15 cellular contexts compared by ENCODE assay signal in genomic region chr2:240138275-240138984, GRCh38. TPM values are rescaled to one million over a fixed set of nuclear protein-coding genes. Genes with fewer than 3 reads are reported as not detected.
DNase-seq lines count a peak whose midpoint lies in the region; ATAC-seq and TF ChIP-seq lines count a peak whose summit lies in the region.
"Had no signal": no experiment of that assay in that cellular context is flagged by ENCODE, and none has a peak within 500 bp of the region (broad histone marks: within the 10 kb centered on the region; RNA-seq: fewer than 3 reads in every experiment).

No MANE protein-coding gene starts in this region.

- H3K23ac ChIP-seq in trophoblast cell (ENCODE audit: low read length) = no peak overlapping the region

- H3K79me2 ChIP-seq in trophoblast cell (ENCODE audit: control insufficient read depth, insufficient read depth, low read length, poor library complexity) = peaks cover 10% of the 10 kb centered on the region

- peaks cover 7% of the 10 kb centered on the region for H3K79me1 ChIP-seq in trophoblast cell (ENCODE audit: low read length)

- no peaks in the 10 kb centered on the region for H3K9me3 ChIP-seq in MG63
- peaks cover 3% of the 10 kb centered on the region for H3K9me3 ChIP-seq in trophoblast cell (ENCODE audit: insufficient read depth, low read depth, low read length)
- H3K9me3 ChIP-seq: neutrophil, Peyer's patch had no signal

- H3K27me3 ChIP-seq in MG63 (no peaks in the 10 kb centered on the region), trophoblast cell (ENCODE audit: insufficient read depth, low read length) (no peaks in the 10 kb centered on the region)
- H3K27me3 ChIP-seq: Peyer's patch had no signal

- no peak overlapping the region for H2AFZ ChIP-seq in trophoblast cell (ENCODE audit: insufficient read depth, low read length, poor library complexity)

- peaks cover 12 to 14% of the 10 kb centered on the region in 2 experiments for H3K4me1 ChIP-seq in trophoblast cell (ENCODE audit: control insufficient read depth in 1 of 2, insufficient read depth in 2 of 2, low read length in 2 of 2)

- H3K4ac ChIP-seq in trophoblast cell (ENCODE audit: low read depth, low read length) = no peak overlapping the region

- ATAC-seq in HG02973 (IDR thresholded peaks at IDR 0.05; ENCODE audit: unreplicated experiment) (no peak), HG02981 (IDR thresholded peaks at IDR 0.05; ENCODE audit: unreplicated experiment) (no peak)

- no peak overlapping the region for H2AK5ac ChIP-seq in trophoblast cell (ENCODE audit: low read length)

- H3K18ac ChIP-seq in trophoblast cell (ENCODE audit: low read length) = no peak overlapping the region

- peak; percentile 57 for DNase-seq in activated effector memory CD4-positive, alpha-beta T cell treated with anti-CD3 and anti-CD28 coated beads, Interleukin-2, amount 50 U/mL, for 16 hours
- no peak for DNase-seq in activated effector memory CD4-positive, alpha-beta T cell treated with Interleukin-2 at 50 U/mL for 16 hours
- DNase-seq in MG63 = peak; percentile 63
- peak; percentile 8 for DNase-seq in fibroblast of the aortic adventitia (ENCODE audit: low read depth)
- DNase-seq in stimulated activated CD8-positive, alpha-beta memory T cell treated with anti-CD3 and anti-CD28 coated beads, Interleukin-4, amount 100 ng/mL, for 48 hours = peak; percentile 19
- DNase-seq in trophoblast cell = no peak
- DNase-seq: activated CD4-positive, alpha-beta T cell treated with anti-CD3 and anti-CD28 coated beads, Interleukin-2, amount 10 ng/mL, durations not matched to agents 7 days and 5 days; caudate nucleus; NCI-H1436; NCI-H524 had no signal

- H3K14ac ChIP-seq in trophoblast cell (ENCODE audit: low read length) = no peak overlapping the region

- peaks cover 2% of the 10 kb centered on the region for H3K36me3 ChIP-seq in MG63
- H3K36me3 ChIP-seq in trophoblast cell (ENCODE audit: control insufficient read depth in 1 of 2, insufficient read depth in 2 of 2, low read length in 2 of 2) = peaks cover 4 to 5% of the 10 kb centered on the region in 2 experiments

- no peak overlapping the region for H3K4me2 ChIP-seq in trophoblast cell (ENCODE audit: low read length)

- H2BK5ac ChIP-seq in trophoblast cell (ENCODE audit: low read depth, low read length, poor library complexity) = no peak overlapping the region

- no CpG with 5 or more reads among the region's 9 CpGs for WGBS in trophoblast cell (ENCODE audit: extremely low coverage, insufficient coverage, insufficient read length)

- no peak overlapping the region for H3K9ac ChIP-seq in trophoblast cell (ENCODE audit: low read length)

- H2BK12ac ChIP-seq in trophoblast cell (ENCODE audit: low read length) = no peak overlapping the region

- H4K91ac ChIP-seq in trophoblast cell (ENCODE audit: low read depth, low read length) = no peak overlapping the region

- H4K8ac ChIP-seq in trophoblast cell (ENCODE audit: low read depth, low read length) = no peak overlapping the region

- H3K4me3 ChIP-seq in MG63 (no peak overlapping the region), fibroblast of the aortic adventitia (ENCODE audit: low read depth, low read length) (no peak overlapping the region), trophoblast cell (ENCODE audit: low read depth, low read length) (no peak overlapping the region)
- H3K4me3 ChIP-seq: Peyer's patch, skin epidermis had no signal

- no peak overlapping the region for H2BK120ac ChIP-seq in trophoblast cell (ENCODE audit: insufficient read depth, low read length, poor library complexity)

- H3K27ac ChIP-seq in trophoblast cell (ENCODE audit: low read depth, low read length) = no peak overlapping the region
- H3K27ac ChIP-seq: neutrophil, Peyer's patch, skin epidermis had no signal

- TF ChIP-seq CTCF in fibroblast of the aortic adventitia (IDR thresholded peaks at IDR 0.05; ENCODE audit: insufficient read depth, low read length) = no peak

- no peak overlapping the region for H4K12ac ChIP-seq in trophoblast cell (ENCODE audit: low read depth, low read length)

RNA-seq across cellular contexts. Expression of gene OTOS, which starts 2.0 kb away (rescaled TPM):
- not detected in 2 replicates for total RNA-seq in MG63 (2014; rRNA removed; shearing (Covaris generic); ENCODE audit: low replicate concordance)
- not detected in 2 replicates for total RNA-seq in fibroblast of the aortic adventitia (ENCODE audit: low replicate concordance)
- not detected in 2 replicates for polyA plus RNA-seq in trophoblast cell (2013)
- total RNA-seq: activated CD4-positive, alpha-beta T cell treated with anti-CD3 and anti-CD28 coated beads, Interleukin-2, amount 10 ng/mL, durations not matched to agents 7 days and 5 days; Peyer's patch had no signal

RNA-seq across cellular contexts. Expression of gene COPS9, which starts 2.3 kb away (rescaled TPM):
- 141 and 491 TPM in 2 replicates for total RNA-seq in MG63 (2014; rRNA removed; shearing (Covaris generic); ENCODE audit: low replicate concordance)
- 37.6 and 73.0 TPM in 2 replicates for total RNA-seq in fibroblast of the aortic adventitia (ENCODE audit: low replicate concordance)
- polyA plus RNA-seq in trophoblast cell (2013) = 226 and 232 TPM in 2 replicates

Comparison
In these comparisons a context has a peak if more than half of its experiments do, and no peak if none do; other contexts are left out.
1. DNase-seq: peak in activated effector memory CD4-positive, alpha-beta T cell treated with anti-CD3 and anti-CD28 coated beads, Interleukin-2, amount 50 U/mL, for 16 hours (single experiment), MG63 (single experiment), fibroblast of the aortic adventitia (single experiment) and stimulated activated CD8-positive, alpha-beta memory T cell treated with anti-CD3 and anti-CD28 coated beads, Interleukin-4, amount 100 ng/mL, for 48 hours (single experiment); none in activated effector memory CD4-positive, alpha-beta T cell treated with Interleukin-2 at 50 U/mL for 16 hours (single experiment) and trophoblast cell (0 of 2).